ENCODE assay signal across 8 cellular contexts in genomic region chr19:3506384-3507340, GRCh38. TPM values are rescaled to one million over a fixed set of nuclear protein-coding genes. Genes with fewer than 3 reads are reported as not detected.
DNase-seq lines count a peak whose midpoint lies in the region; ATAC-seq and TF ChIP-seq lines count a peak whose summit lies in the region.

No MANE protein-coding gene starts in this region.

- H3K27me3 ChIP-seq in dorsolateral prefrontal cortex (no peaks in the 10 kb centered on the region), mesendoderm (ENCODE audit: insufficient read depth, low read length, poor library complexity) (no peaks in the 10 kb centered on the region), testis (no peaks in the 10 kb centered on the region)

- no peak for TF ChIP-seq POLR2A in testis (IDR thresholded peaks at IDR 0.05)

- no peak overlapping the region for H2BK15ac ChIP-seq in mesendoderm (replicated peaks; ENCODE audit: low read depth)

- no peak overlapping the region for H2AK5ac ChIP-seq in mesendoderm (ENCODE audit: low read length)

- H3K27me3 Mint-ChIP-seq in HFFc6 (ENCODE audit: insufficient read depth) (no peaks in the 10 kb centered on the region; the same call in 1 of the 2 replicates), T-helper 17 cell (no peaks in the 10 kb centered on the region)

- intact Hi-C loops in dorsolateral prefrontal cortex (cut with DNase I): loop anchor here in 1 of 2 donors (1.0 to 5.0 kb wide), 2 partner anchors 36 to 71 kb away; no protein-coding TSS in a partner anchor
- intact Hi-C loops in testis (cut with DNase I; ENCODE audit: low total_unique reads): no loop called here

- no peak overlapping the region for H4K8ac ChIP-seq in mesendoderm (ENCODE audit: low read depth, low read length)

- H3K9me3 ChIP-seq in T-helper 17 cell (ENCODE audit: control insufficient read depth, low read length, poor library complexity, severe bottlenecking): no peaks in the 10 kb centered on the region
- H3K9me3 ChIP-seq in testis: no peaks in the 10 kb centered on the region

- no peak for TF ChIP-seq CTCF in GM10248 (IDR thresholded peaks at IDR 0.05; ENCODE audit: control extremely low read depth, extremely low read depth, low read depth, missing control alignments)
- TF ChIP-seq CTCF in HFFc6 (IDR thresholded peaks at IDR 0.05): no peak
- TF ChIP-seq CTCF in dorsolateral prefrontal cortex (IDR thresholded peaks at IDR 0.05 in 54 of 56, conservative IDR thresholded peaks at IDR 0.05 in 2 of 56; ENCODE audit: low read depth in 1 of 56, partially characterized antibody in 56 of 56): no peak
- TF ChIP-seq CTCF in testis (IDR thresholded peaks at IDR 0.05): no peak

- WGBS in mesendoderm (ENCODE audit: extremely low coverage, insufficient coverage, low lambda C conversion rate): no CpG with 5 or more reads among the region's 69 CpGs
- WGBS in testis, 2 donors: 0 to 1% methylated on average over 27 to 46 of the region's 69 CpGs

- peak overlapping the region; percentile 92 for H3K18ac ChIP-seq in mesendoderm (ENCODE audit: low read length)

- no peak overlapping the region for H2BK5ac ChIP-seq in mesendoderm (ENCODE audit: low read length)

- peak overlapping the region; percentile 48 for H3K23ac ChIP-seq in mesendoderm (ENCODE audit: low read length)

- H4K5ac ChIP-seq in mesendoderm (ENCODE audit: low read length): no peak overlapping the region

- peaks cover 33% of the 10 kb centered on the region for H3K79me2 ChIP-seq in mesendoderm (ENCODE audit: control insufficient read depth, insufficient read depth, low read length)

- peaks cover 22% of the 10 kb centered on the region for H3K79me1 ChIP-seq in mesendoderm (ENCODE audit: low read length)

- H3K4ac ChIP-seq in mesendoderm (ENCODE audit: low read depth, low read length): peak overlapping the region; percentile 22

- no peaks in the 10 kb centered on the region for H3K36me3 ChIP-seq in mesendoderm (ENCODE audit: control insufficient read depth, insufficient read depth, low read length)
- H3K36me3 ChIP-seq in testis (ENCODE audit: low read depth, missing control alignments): no peaks in the 10 kb centered on the region

- H3K27ac Mint-ChIP-seq in HFFc6 (peak overlapping the region; percentile 87), T-helper 17 cell (peak overlapping the region; percentile 97)

- no peaks in the 10 kb centered on the region for H3K9me3 Mint-ChIP-seq in HFFc6

- no peak for ATAC-seq in T-helper 17 cell

- H3K4me1 Mint-ChIP-seq in HFFc6 (ENCODE audit: low read depth) (peaks cover 40% of the 10 kb centered on the region), T-helper 17 cell (peaks cover 40% of the 10 kb centered on the region)

- H3K27ac ChIP-seq in dorsolateral prefrontal cortex: peak overlapping the region in 52 of 59 donors; percentile 47 to 93 (median 85)
- peak overlapping the region; percentile 47 for H3K27ac ChIP-seq in mesendoderm (ENCODE audit: low read depth, low read length)
- peak overlapping the region; percentile 79 to 90 for H3K27ac ChIP-seq in testis

- peak overlapping the region; percentile 83 for H3K9ac ChIP-seq in mesendoderm (ENCODE audit: low read length)

- H3K4me3 ChIP-seq in dorsolateral prefrontal cortex (peak overlapping the region; percentile 69 to 99 (median 91)), mesendoderm (ENCODE audit: low read length) (peak overlapping the region; percentile 79), testis (peak overlapping the region; percentile 70 to 93)

- peak overlapping the region; percentile 96 for H3K4me3 Mint-ChIP-seq in HFFc6
- H3K4me3 Mint-ChIP-seq in T-helper 17 cell: peak overlapping the region; percentile 97

- H2BK120ac ChIP-seq in mesendoderm (ENCODE audit: low read depth, low read length): peak overlapping the region; percentile 51

- DNase-seq in GM10248 (ENCODE audit: extremely low spot score): peak; percentile 55
- DNase-seq in HFFc6: no peak
- DNase-seq in T-helper 17 cell: peak in 2 of 3 donors; percentile 26 to 38
- DNase-seq in dorsolateral prefrontal cortex: no peak
- DNase-seq in mesendoderm: no peak
- peak; percentile 39 for DNase-seq in testis
- DNase-seq in superior temporal gyrus (ENCODE audit: extremely low spot score): no peak
- DNase-seq in retina: no peak

- peak overlapping the region; percentile 94 for H3K56ac ChIP-seq in mesendoderm (ENCODE audit: low read length)

- POLR2A ChIA-PET in GM10248 (lab: Yijun Ruan, JAX): interaction anchor here (0.7 kb wide), 1 partner anchor 302 kb away, joined by 4 read pairs; no protein-coding TSS in a partner anchor

- CTCF ChIA-PET in GM10248 (lab: Yijun Ruan, JAX): interaction anchor here (1.9 kb wide), 1 partner anchor 22 kb away, joined by 5 read pairs; no protein-coding TSS in a partner anchor

- H3K36me3 Mint-ChIP-seq in HFFc6 (ENCODE audit: low read depth): peaks cover 20% of the 10 kb centered on the region
- peaks cover 4% of the 10 kb centered on the region for H3K36me3 Mint-ChIP-seq in T-helper 17 cell (ENCODE audit: low read depth)

- H3K4me1 ChIP-seq in mesendoderm (ENCODE audit: control insufficient read depth, low read depth, low read length) (no peaks in the 10 kb centered on the region), testis (peaks cover 17% of the 10 kb centered on the region)

- H3K4me2 ChIP-seq in mesendoderm (ENCODE audit: low read length): peak overlapping the region; percentile 100

RNA-seq across cellular contexts. Expression of gene FZR1, which starts 0.6 kb away (rescaled TPM):
- 10 to 100 TPM; 43.9 to 56.8 (median 46.0) TPM for total RNA-seq in HFFc6 (2021; fragmentation: NEBNext Ultra II Directional; extraction: Animal tissue kit (Norgen Biotek cat#: 25700))
- total RNA-seq in T-helper 17 cell (10 to 100 TPM; 95.0 to 96.6 TPM), dorsolateral prefrontal cortex (10 to 100 TPM; 46.4 to 99.1 (median 71.7) TPM), testis (10 to 100 TPM; 91.2 to 95.1 TPM)
- 20.3 TPM for polyA plus RNA-seq in mesendoderm (2013, experiment 1 of 2)
- 21.8 TPM for polyA plus RNA-seq in mesendoderm (2013, experiment 2 of 2)
- polyA plus RNA-seq in testis (ENCODE audit: insufficient read depth, low read depth, low replicate concordance): 123 TPM

RNA-seq across cellular contexts. Expression of gene DOHH, which starts 6.2 kb away (rescaled TPM):
- total RNA-seq in HFFc6 (2021; fragmentation: NEBNext Ultra II Directional; extraction: Animal tissue kit (Norgen Biotek cat#: 25700)): 10 to 100 TPM; 14.3 to 20.4 (median 17.0) TPM
- 1 to 10 TPM; 4.1 to 5.2 TPM for total RNA-seq in T-helper 17 cell
- total RNA-seq in dorsolateral prefrontal cortex: 10 to 100 TPM; 16.9 to 48.4 (median 26.1) TPM
- 9.3 TPM for polyA plus RNA-seq in mesendoderm (2013, experiment 1 of 2)
- polyA plus RNA-seq in mesendoderm (2013, experiment 2 of 2): 9.4 TPM
- 10 to 100 TPM; 23.5 to 29.1 TPM for total RNA-seq in testis
- polyA plus RNA-seq in testis (ENCODE audit: insufficient read depth, low read depth, low replicate concordance): 10.7 TPM

RNA-seq across cellular contexts. Expression of gene SMIM44, which starts 23.4 kb away (rescaled TPM):
- not detected for total RNA-seq in HFFc6 (2021; fragmentation: NEBNext Ultra II Directional; extraction: Animal tissue kit (Norgen Biotek cat#: 25700))
- total RNA-seq in T-helper 17 cell (not detected), dorsolateral prefrontal cortex (1 to 10 TPM in 2 of 120 experiments, not detected in 118; 1.4 to 1.6 TPM), testis (not detected)
- polyA plus RNA-seq in mesendoderm (2013, experiment 1 of 2): not detected
- not detected for polyA plus RNA-seq in mesendoderm (2013, experiment 2 of 2)
- polyA plus RNA-seq in testis (ENCODE audit: insufficient read depth, low read depth, low replicate concordance): not detected

RNA-seq across cellular contexts. Expression of gene SMIM24, which starts 26.3 kb away (rescaled TPM):
- total RNA-seq in HFFc6 (2021; fragmentation: NEBNext Ultra II Directional; extraction: Animal tissue kit (Norgen Biotek cat#: 25700)): not detected
- not detected for total RNA-seq in T-helper 17 cell
- 10 to 100 TPM in 4 of 120 experiments, 1 to 10 TPM in 112, under 1 TPM in 3, not detected in 1; 0.80 to 14.7 (median 4.2) TPM for total RNA-seq in dorsolateral prefrontal cortex
- 6.4 TPM for polyA plus RNA-seq in mesendoderm (2013, experiment 1 of 2)
- 5.3 TPM for polyA plus RNA-seq in mesendoderm (2013, experiment 2 of 2)
- total RNA-seq in testis: 1 to 10 TPM; 1.3 to 3.1 TPM
- 10.1 TPM for polyA plus RNA-seq in testis (ENCODE audit: insufficient read depth, low read depth, low replicate concordance)

RNA-seq across cellular contexts. Expression of gene TEKTIP1, which starts 32.3 kb away (rescaled TPM):
- under 1 TPM in 5 of 6 experiments, not detected in 1; 0.25 to 0.51 (median 0.46) TPM for total RNA-seq in HFFc6 (2021; fragmentation: NEBNext Ultra II Directional; extraction: Animal tissue kit (Norgen Biotek cat#: 25700))
- total RNA-seq in T-helper 17 cell: 1 to 10 TPM; 5.0 to 8.4 TPM
- 10 to 100 TPM in 3 of 120 experiments, 1 to 10 TPM in 117; 1.0 to 11.2 (median 4.6) TPM for total RNA-seq in dorsolateral prefrontal cortex
- 0.11 TPM for polyA plus RNA-seq in mesendoderm (2013, experiment 1 of 2)
- 0.38 TPM for polyA plus RNA-seq in mesendoderm (2013, experiment 2 of 2)
- 10 to 100 TPM; 35.8 to 55.9 TPM for total RNA-seq in testis
- polyA plus RNA-seq in testis (ENCODE audit: insufficient read depth, low read depth, low replicate concordance): 68.2 TPM

Comparison
In these comparisons a context has a peak if more than half of its experiments do, and no peak if none do; other contexts are left out.
1. DNase-seq: peak in GM10248 (single experiment), T-helper 17 cell (2 of 3) and testis (single experiment); none in HFFc6 (single experiment), dorsolateral prefrontal cortex (0 of 10), mesendoderm (single experiment), superior temporal gyrus (single experiment) and retina (single experiment).
2. Peak in every context shown above with its lines, with median percentiles within 50 percentile points of each other: H3K27ac ChIP-seq and H3K4me3 ChIP-seq.